In the genomic region with DNA sequence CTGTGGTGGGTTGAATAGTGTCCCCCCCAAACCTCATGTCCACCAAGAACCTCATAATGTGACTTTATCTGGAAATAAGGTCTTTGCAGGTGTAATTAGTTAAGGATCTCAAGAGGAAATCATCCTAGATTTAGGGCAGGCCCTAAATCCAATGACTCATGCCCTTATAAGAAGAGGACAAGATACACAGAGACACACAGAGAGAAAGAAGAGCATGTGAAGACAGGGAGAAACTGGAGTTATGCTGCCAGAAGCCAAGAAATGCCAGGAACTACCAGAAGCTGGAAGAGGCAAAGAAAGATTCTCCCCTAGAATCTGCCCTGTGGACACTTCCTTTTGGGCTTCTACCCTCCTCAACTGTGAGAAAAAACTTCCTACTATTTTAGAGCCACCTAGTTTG, we compare ENCODE assay signal across 21 cellular contexts. TPM values are rescaled to one million over a fixed set of nuclear protein-coding genes. Genes with fewer than 3 reads are reported as not detected.
A peak's percentile ranks its signal among the peaks of the same experiment; 100 is the strongest.
DNase-seq lines count a peak whose midpoint lies in the region; ATAC-seq and TF ChIP-seq lines count a peak whose summit lies in the region.
"Had no signal": no experiment of that assay in that cellular context is flagged by ENCODE, and none has a peak within 500 bp of the region (broad histone marks: within the 10 kb centered on the region; RNA-seq: fewer than 3 reads in every experiment).

No MANE protein-coding gene starts in this region.

- no peak overlapping the region for H3K27ac ChIP-seq in foreskin keratinocyte
- H3K27ac ChIP-seq: adrenal gland, ovary, transverse colon had no signal

- peak; percentile 71 for ATAC-seq in foreskin keratinocyte
- no peak for ATAC-seq in stimulated activated effector memory CD8-positive, alpha-beta T cell treated with anti-CD3 and anti-CD28 coated beads, Interleukin-12 subunit alpha, Interleukin-12 subunit beta, amount 100 ng/mL, for 72 hours
- ATAC-seq in GM19328 (IDR thresholded peaks at IDR 0.05; ENCODE audit: unreplicated experiment) = no peak
- ATAC-seq: activated T-helper 17 cell treated with anti-CD3 and anti-CD28 coated beads, Interleukin-2, amount 50 U/mL, for 72 hours; left lobe of liver; mucosa of descending colon had no signal

- TF ChIP-seq CTCF in Loucy (conservative IDR thresholded peaks at IDR 0.05; ENCODE audit: low read length) (no peak), foreskin keratinocyte (conservative IDR thresholded peaks at IDR 0.05) (no peak)

- peaks cover 8% of the 10 kb centered on the region for H3K36me3 Mint-ChIP-seq in activated naive CD4-positive, alpha-beta T cell treated with anti-CD3 and anti-CD28 coated beads, Interleukin-2, amount 50 U/mL, for 24 hours
- peaks cover 22% of the 10 kb centered on the region for H3K36me3 Mint-ChIP-seq in stimulated activated effector memory CD8-positive, alpha-beta T cell treated with anti-CD3 and anti-CD28 coated beads, Interleukin-12 subunit alpha, Interleukin-12 subunit beta, amount 100 ng/mL, for 72 hours

- H3K4me3 ChIP-seq in Loucy (ENCODE audit: low read length, poor library complexity, severe bottlenecking) (peak overlapping the region; percentile 15), MG63 (no peak overlapping the region)
- H3K4me3 ChIP-seq: adrenal gland, mucosa of descending colon, ovary, transverse colon had no signal

- H3K9ac ChIP-seq in Loucy (ENCODE audit: low read depth, low read length, poor library complexity, severe bottlenecking) = no peak overlapping the region

- peaks cover 21% of the 10 kb centered on the region; the same call in 1 of the 2 replicates for H3K36me3 ChIP-seq in Loucy (ENCODE audit: insufficient read depth, low read length)
- peaks cover 27% of the 10 kb centered on the region for H3K36me3 ChIP-seq in MG63
- H3K36me3 ChIP-seq: ovary had no signal

- H3K4me1 ChIP-seq in Loucy (ENCODE audit: insufficient read depth, low read length, poor library complexity, severe bottlenecking) (peaks cover 53% of the 10 kb centered on the region), foreskin keratinocyte (peaks cover 17% of the 10 kb centered on the region)

- peak overlapping the region; percentile 50 for H3K4me2 ChIP-seq in Loucy (ENCODE audit: low read depth, low read length, poor library complexity, severe bottlenecking)

- H3K9me3 Mint-ChIP-seq in activated naive CD4-positive, alpha-beta T cell treated with anti-CD3 and anti-CD28 coated beads, Interleukin-2, amount 50 U/mL, for 24 hours = no peaks in the 10 kb centered on the region
- no peaks in the 10 kb centered on the region for H3K9me3 Mint-ChIP-seq in stimulated activated effector memory CD8-positive, alpha-beta T cell treated with anti-CD3 and anti-CD28 coated beads, Interleukin-12 subunit alpha, Interleukin-12 subunit beta, amount 100 ng/mL, for 72 hours
- H3K9me3 Mint-ChIP-seq: activated CD4-positive, alpha-beta memory T cell treated with anti-CD3 and anti-CD28 coated beads for 36 hours; activated T-helper 17 cell treated with anti-CD3 and anti-CD28 coated beads, Interleukin-2, amount 50 U/mL, for 72 hours had no signal

- no peaks in the 10 kb centered on the region for H3K27me3 Mint-ChIP-seq in activated naive CD4-positive, alpha-beta T cell treated with anti-CD3 and anti-CD28 coated beads, Interleukin-2, amount 50 U/mL, for 24 hours
- H3K27me3 Mint-ChIP-seq: activated CD4-positive, alpha-beta memory T cell treated with anti-CD3 and anti-CD28 coated beads for 36 hours; activated T-helper 17 cell treated with anti-CD3 and anti-CD28 coated beads, Interleukin-2, amount 50 U/mL, for 72 hours had no signal

- H3K27ac Mint-ChIP-seq in activated naive CD4-positive, alpha-beta T cell treated with anti-CD3 and anti-CD28 coated beads, Interleukin-2, amount 50 U/mL, for 24 hours = peak overlapping the region; percentile 69
- H3K27ac Mint-ChIP-seq in stimulated activated effector memory CD8-positive, alpha-beta T cell treated with anti-CD3 and anti-CD28 coated beads, Interleukin-12 subunit alpha, Interleukin-12 subunit beta, amount 100 ng/mL, for 72 hours = peak overlapping the region; percentile 63
- H3K27ac Mint-ChIP-seq: activated CD4-positive, alpha-beta memory T cell treated with anti-CD3 and anti-CD28 coated beads for 36 hours; activated T-helper 17 cell treated with anti-CD3 and anti-CD28 coated beads, Interleukin-2, amount 50 U/mL, for 72 hours had no signal

- no peaks in the 10 kb centered on the region for H3F3A ChIP-seq in Loucy (ENCODE audit: low read depth)

- no peak overlapping the region for H2AFZ ChIP-seq in Loucy (ENCODE audit: low read length)

- peaks cover 79% of the 10 kb centered on the region for H3K4me1 Mint-ChIP-seq in activated naive CD4-positive, alpha-beta T cell treated with anti-CD3 and anti-CD28 coated beads, Interleukin-2, amount 50 U/mL, for 24 hours
- peaks cover 57% of the 10 kb centered on the region for H3K4me1 Mint-ChIP-seq in stimulated activated effector memory CD8-positive, alpha-beta T cell treated with anti-CD3 and anti-CD28 coated beads, Interleukin-12 subunit alpha, Interleukin-12 subunit beta, amount 100 ng/mL, for 72 hours

- peaks cover 98% of the 10 kb centered on the region for H3K79me2 ChIP-seq in Loucy (ENCODE audit: insufficient read depth, low read length)

- no peaks in the 10 kb centered on the region for H3K9me2 ChIP-seq in Loucy (replicated peaks; ENCODE audit: low read depth, low read length)

- H3K9me3 ChIP-seq in Loucy (ENCODE audit: insufficient read depth, low read depth, low read length) (peaks cover 4% of the 10 kb centered on the region; the same call in 1 of the 2 replicates), MG63 (no peaks in the 10 kb centered on the region)
- H3K9me3 ChIP-seq: adrenal gland, mucosa of descending colon, ovary, transverse colon had no signal

- H4K20me1 ChIP-seq in Loucy (ENCODE audit: insufficient read depth, low read length, poor library complexity, severe bottlenecking) = peaks cover 84% of the 10 kb centered on the region

- no peak for DNase-seq in activated naive CD4-positive, alpha-beta T cell treated with Interleukin-2 at 50 U/mL for 16 hours
- DNase-seq in foreskin keratinocyte (peak; percentile 28 to 62), MG63 (no peak), COR-L47 (lab: John Stamatoyannopoulos, UW) (no peak)
- no peak for DNase-seq in stimulated activated effector memory CD8-positive, alpha-beta T cell treated with anti-CD3 and anti-CD28 coated beads, Interleukin-12 subunit alpha, Interleukin-12 subunit beta, amount 100 ng/mL, for 72 hours (ENCODE audit: low spot score in 2 of 2)
- DNase-seq: activated CD4-positive, alpha-beta memory T cell treated with anti-CD3 and anti-CD28 coated beads for 36 hours; adrenal gland; central memory CD4-positive, alpha-beta T cell; mucosa of descending colon; NCI-H1694 treated with DMSO at 0.1 percent for 48 hours; ovary; RPMI8226; transverse colon had no signal

- no peak overlapping the region for H3K4me3 Mint-ChIP-seq in activated naive CD4-positive, alpha-beta T cell treated with anti-CD3 and anti-CD28 coated beads, Interleukin-2, amount 50 U/mL, for 24 hours
- no peak overlapping the region for H3K4me3 Mint-ChIP-seq in stimulated activated effector memory CD8-positive, alpha-beta T cell treated with anti-CD3 and anti-CD28 coated beads, Interleukin-12 subunit alpha, Interleukin-12 subunit beta, amount 100 ng/mL, for 72 hours
- H3K4me3 Mint-ChIP-seq: activated CD4-positive, alpha-beta memory T cell treated with anti-CD3 and anti-CD28 coated beads for 36 hours; activated T-helper 17 cell treated with anti-CD3 and anti-CD28 coated beads, Interleukin-2, amount 50 U/mL, for 72 hours had no signal

- no peaks in the 10 kb centered on the region for H3K27me3 ChIP-seq in Loucy (ENCODE audit: insufficient read depth, low read length, poor library complexity, severe bottlenecking)
- no peaks in the 10 kb centered on the region for H3K27me3 ChIP-seq in foreskin keratinocyte
- no peaks in the 10 kb centered on the region for H3K27me3 ChIP-seq in MG63
- H3K27me3 ChIP-seq: adrenal gland, ovary, transverse colon had no signal

RNA-seq across cellular contexts. Expression of a gene that starts 8.8 kb away (rescaled TPM):
- total RNA-seq in foreskin keratinocyte = 9.7 and 10.0 TPM in 2 replicates
- 1.9 and 2.2 TPM in 2 replicates for polyA plus RNA-seq in foreskin keratinocyte
- total RNA-seq in MG63 (2014; rRNA removed; shearing (Covaris generic); ENCODE audit: low replicate concordance) = 15.0 and 31.7 TPM in 2 replicates

RNA-seq across cellular contexts. Expression of a gene that starts 59.7 kb away (rescaled TPM):
- not detected in 2 replicates for total RNA-seq in foreskin keratinocyte
- not detected in 2 replicates for polyA plus RNA-seq in foreskin keratinocyte
- total RNA-seq in MG63 (2014; rRNA removed; shearing (Covaris generic); ENCODE audit: low replicate concordance) = not detected in 2 replicates
- total RNA-seq: activated CD4-positive, alpha-beta memory T cell treated with anti-CD3 and anti-CD28 coated beads for 36 hours; activated T-helper 17 cell treated with anti-CD3 and anti-CD28 coated beads, Interleukin-2, amount 50 U/mL, for 72 hours; adrenal gland; HT1080; left lobe of liver; mucosa of descending colon; ovary; skeletal muscle tissue; transverse colon had no signal
- polyA plus RNA-seq: adrenal gland, AG04450, ovary had no signal

Comparison
In these comparisons a context has a peak if more than half of its experiments do, and no peak if none do; other contexts are left out.
1. DNase-seq: peak in foreskin keratinocyte (2 of 2); none in activated naive CD4-positive, alpha-beta T cell treated with Interleukin-2 at 50 U/mL for 16 hours (single experiment), stimulated activated effector memory CD8-positive, alpha-beta T cell treated with anti-CD3 and anti-CD28 coated beads, Interleukin-12 subunit alpha, Interleukin-12 subunit beta, amount 100 ng/mL, for 72 hours (0 of 2), MG63 (single experiment) and COR-L47 (single experiment).